9 cellular contexts compared by ENCODE assay signal in the genomic region with DNA sequence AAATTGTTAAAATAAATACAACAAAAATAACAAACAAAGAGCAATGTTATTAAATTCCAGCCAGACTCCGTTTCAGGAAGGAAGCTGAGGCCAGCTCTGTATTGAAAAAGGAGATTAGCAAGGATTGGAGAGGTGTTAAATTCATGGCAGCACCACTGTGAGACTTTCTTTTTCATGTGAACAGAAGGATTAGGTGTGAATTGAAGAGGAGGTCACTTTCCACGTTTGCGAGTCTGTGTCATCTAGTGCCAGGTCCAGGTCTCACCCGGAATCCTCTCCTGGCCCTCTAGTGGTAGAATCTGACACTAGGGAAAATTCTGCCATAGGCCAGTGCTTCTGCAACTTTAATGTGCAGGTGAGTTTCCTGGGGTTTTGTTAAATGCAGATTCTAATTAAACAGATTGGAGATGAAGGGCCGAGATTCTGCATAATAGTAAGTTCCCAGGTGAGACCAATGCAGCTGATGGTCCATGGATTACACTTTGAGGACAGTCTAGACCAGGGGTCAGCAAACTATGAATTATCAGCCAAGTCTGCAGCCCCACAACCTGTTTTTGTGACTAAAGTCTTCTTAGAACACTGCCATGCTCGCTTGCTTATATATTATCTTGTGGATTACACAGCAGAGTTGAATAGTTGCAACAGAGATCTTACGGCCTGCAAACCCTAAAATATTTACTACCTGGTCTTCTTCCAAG. TPM values are rescaled to one million over a fixed set of nuclear protein-coding genes. Genes with fewer than 3 reads are reported as not detected.
DNase-seq lines count a peak whose midpoint lies in the region; ATAC-seq, FAIRE-seq and TF ChIP-seq lines count a peak whose summit lies in the region.
"Had no signal": no experiment of that assay in that cellular context is flagged by ENCODE, and none has a peak within 500 bp of the region (broad histone marks: within the 10 kb centered on the region; RNA-seq: fewer than 3 reads in every experiment).

No MANE protein-coding gene starts in this region.

- H3K79me2 ChIP-seq in neural cell (replicated peaks; ENCODE audit: insufficient read depth, low read length), result no peaks in the 10 kb centered on the region

- DNase-seq in D341Med (ENCODE audit: low spot score), result peak; percentile 77
- DNase-seq in H4 (ENCODE audit: low spot score), result peak; percentile 37
- DNase-seq in RCC 7860 (ENCODE audit: low spot score), result peak; percentile 19
- DNase-seq in NCI-H1436 treated with DMSO at 0.1 percent for 48 hours (lab: John Stamatoyannopoulos, UW), result no peak

- peak; percentile 93 for ATAC-seq in esophagus mucosa
- ATAC-seq in GM19035 (IDR thresholded peaks at IDR 0.05; ENCODE audit: unreplicated experiment), result no peak
- ATAC-seq in HG02973 (IDR thresholded peaks at IDR 0.05; ENCODE audit: unreplicated experiment), result no peak

- H3K9me2 ChIP-seq in neural cell (ENCODE audit: insufficient read depth, low read length), result no peaks in the 10 kb centered on the region

- no peak overlapping the region for H3K4me2 ChIP-seq in neural cell (ENCODE audit: low read length)

- no peaks in the 10 kb centered on the region for H3K9me3 ChIP-seq in neural cell (ENCODE audit: low read length)

- TF ChIP-seq EP300 in neural cell (conservative IDR thresholded peaks at IDR 0.05; ENCODE audit: poor library complexity, severe bottlenecking), result peak; percentile 27

- peak; percentile 84 for TF ChIP-seq CTCF in neural cell (IDR thresholded peaks at IDR 0.05; ENCODE audit: poor library complexity, severe bottlenecking)

- H3K9ac ChIP-seq in neural cell (ENCODE audit: low read length), result no peak overlapping the region

- H3K36me3 ChIP-seq in neural cell (ENCODE audit: insufficient read depth, low read length), result no peaks in the 10 kb centered on the region

- no peaks in the 10 kb centered on the region for H4K20me1 ChIP-seq in neural cell (ENCODE audit: insufficient read depth)

- H3K4me3 ChIP-seq in neural cell (ENCODE audit: low read length), result no peak overlapping the region

- H3K27me3 ChIP-seq in neural cell (ENCODE audit: insufficient read depth, low read depth, low read length), result no peaks in the 10 kb centered on the region

- no peaks in the 10 kb centered on the region for H3F3A ChIP-seq in neural cell (ENCODE audit: insufficient read depth, low read length, poor library complexity, severe bottlenecking)

- no peak overlapping the region for H2AFZ ChIP-seq in neural cell (ENCODE audit: low read depth, low read length)

- H3K27ac ChIP-seq in neural cell (ENCODE audit: low read length), result no peak overlapping the region

- peak; percentile 75 for TF ChIP-seq RAD21 in neural cell (conservative IDR thresholded peaks at IDR 0.05)

- FAIRE-seq in RCC 7860 (lab: Jason Lieb, UNC), result no peak

TF ChIP-seq in neural cell, 6 proteins besides CTCF, POLR2A, EP300 and RAD21:
- peak; percentile 82 for TF ChIP-seq SMC3 (conservative IDR thresholded peaks at IDR 0.05; ENCODE audit: poor library complexity)
- TF ChIP-seq EZH2 (IDR thresholded peaks at IDR 0.05; ENCODE audit: borderline replicate concordance, insufficient read depth, low read length, poor library complexity, severe bottlenecking), result no peak
- peak; percentile 12 for TF ChIP-seq POLR2AphosphoS5 (IDR thresholded peaks at IDR 0.05)
- peak; percentile 55 for TF ChIP-seq REST (IDR thresholded peaks at IDR 0.05; ENCODE audit: borderline replicate concordance)
- no peak for TF ChIP-seq TAF1 (IDR thresholded peaks at IDR 0.05; ENCODE audit: low read depth)
- TF ChIP-seq MXI1 (conservative IDR thresholded peaks at IDR 0.05; ENCODE audit: poor library complexity, severe bottlenecking), result no peak

RNA-seq across cellular contexts. Expression of gene SLC6A1, which starts 9.2 kb away (rescaled TPM):
- not detected in 2 replicates for total RNA-seq in H4 (2014; rRNA removed; shearing (Covaris generic))
- total RNA-seq in esophagus mucosa, result 6.3 TPM
- 43.2 and 52.0 TPM in 2 replicates for polyA plus RNA-seq in neural cell
- 61.6 and 66.3 TPM in 2 replicates for polyA minus RNA-seq in neural cell
- total RNA-seq: T-helper 1 cell treated with Interleukin-12 subunit alpha and Interleukin-12 subunit beta and Interleukin-4 antibody, amounts not matched to agents 30 ng/mL and 1 ng/mL, for 36 hours had no signal
